Comparison of ENCODE assay signal across 25 cellular contexts in genomic region chr16:28103516-28104170, GRCh38. TPM values are rescaled to one million over a fixed set of nuclear protein-coding genes. Genes with fewer than 3 reads are reported as not detected.
"Had no signal": no experiment of that assay in that cellular context is flagged by ENCODE, and none has a peak within 500 bp of the region (broad histone marks: within the 10 kb centered on the region; RNA-seq: fewer than 3 reads in every experiment).

No MANE protein-coding gene starts in this region.

- H3K27me3 Mint-ChIP-seq: activated CD4-positive, alpha-beta T cell treated with anti-CD3 and anti-CD28 coated beads for 36 hours had no signal

- H3K4me3 ChIP-seq: colonic mucosa, pancreas, right lobe of liver, smooth muscle cell, tibial nerve, uterus had no signal

- H3K4me2 ChIP-seq: smooth muscle cell had no signal

- H3K27ac ChIP-seq: brain microvascular endothelial cell, colonic mucosa, pancreas, right lobe of liver, tibial nerve, uterus had no signal

- H3K4me1 Mint-ChIP-seq: activated CD4-positive, alpha-beta T cell treated with anti-CD3 and anti-CD28 coated beads for 36 hours; WTC11 had no signal

- H3K4me3 Mint-ChIP-seq: activated CD4-positive, alpha-beta T cell treated with anti-CD3 and anti-CD28 coated beads for 36 hours; activated T-helper 1 cell treated with anti-CD3 and anti-CD28 coated beads, Interleukin-12 subunit alpha, Interleukin-12 subunit beta, Interleukin-2, Interleukin-4 antibody, amounts not matched to agents 30 ng/mL and 10 ng/mL and 1 ng/mL, durations not matched to agents 14 hours and 24 hours and 36 hours; endodermal cell; T-helper 2 cell treated with Interferon-gamma antibody and Interleukin-4, amounts not matched to agents 5 μg/mL and 100 μg/mL, for 36 hours; WTC11 had no signal

- H3K9me3 Mint-ChIP-seq: activated T-helper 1 cell treated with anti-CD3 and anti-CD28 coated beads, Interleukin-12 subunit alpha, Interleukin-12 subunit beta, Interleukin-2, Interleukin-4 antibody, amounts not matched to agents 30 ng/mL and 10 ng/mL and 1 ng/mL, durations not matched to agents 14 hours and 24 hours and 36 hours; endodermal cell; T-helper 2 cell treated with Interferon-gamma antibody and Interleukin-4, amounts not matched to agents 5 μg/mL and 100 μg/mL, for 36 hours; WTC11 had no signal

- H3K27ac Mint-ChIP-seq: activated T-helper 1 cell treated with anti-CD3 and anti-CD28 coated beads, Interleukin-12 subunit alpha, Interleukin-12 subunit beta, Interleukin-2, Interleukin-4 antibody, amounts not matched to agents 30 ng/mL and 10 ng/mL and 1 ng/mL, durations not matched to agents 14 hours and 24 hours and 36 hours; endodermal cell; T-helper 2 cell treated with Interferon-gamma antibody and Interleukin-4, amounts not matched to agents 5 μg/mL and 100 μg/mL, for 36 hours; WTC11 had no signal

- H3K36me3 ChIP-seq: uterus had no signal

- ATAC-seq: activated CD4-positive, alpha-beta T cell treated with anti-CD3 and anti-CD28 coated beads for 36 hours; pancreas; right lobe of liver; WTC11 had no signal

- H3K9me3 ChIP-seq: colonic mucosa, pancreas, right lobe of liver, tibial nerve, uterus had no signal

- DNase-seq: activated CD4-positive, alpha-beta T cell treated with anti-CD3 and anti-CD28 coated beads for 36 hours; activated CD4-positive, alpha-beta T cell treated with anti-CD3 and anti-CD28 coated beads, Interleukin-2, amount 50 U/mL, for 48 hours; activated naive CD4-positive, alpha-beta T cell treated with Interleukin-2 at 50 U/mL for 16 hours; brain microvascular endothelial cell; central memory CD4-positive, alpha-beta T cell; colonic mucosa; endodermal cell; erythroblast; foreskin melanocyte; glutamatergic neuron; hypothalamus; midbrain; pancreas; right lobe of liver; stimulated activated naive CD4-positive, alpha-beta T cell treated with Interleukin-2 at 50 U/mL for 16 hours; uterus had no signal

- H3K4me1 ChIP-seq: colonic mucosa, pancreas, uterus had no signal

- H3K27me3 ChIP-seq: brain microvascular endothelial cell, colonic mucosa, pancreas, right lobe of liver, tibial nerve, uterus had no signal

RNA-seq across cellular contexts. Expression of gene GSG1L, which starts 40.1 kb away (rescaled TPM):
- total RNA-seq: activated CD4-positive, alpha-beta T cell treated with anti-CD3 and anti-CD28 coated beads for 36 hours; activated T-helper 1 cell treated with anti-CD3 and anti-CD28 coated beads, Interleukin-12 subunit alpha, Interleukin-12 subunit beta, Interleukin-2, Interleukin-4 antibody, amounts not matched to agents 30 ng/mL and 10 ng/mL and 1 ng/mL, durations not matched to agents 14 hours and 24 hours and 36 hours; myocyte; SK-MEL-5; subcutaneous adipose tissue; tibial nerve had no signal
- polyA plus RNA-seq: keratinocyte, smooth muscle cell had no signal
